8 cellular contexts compared by ENCODE assay signal in the genomic region with DNA sequence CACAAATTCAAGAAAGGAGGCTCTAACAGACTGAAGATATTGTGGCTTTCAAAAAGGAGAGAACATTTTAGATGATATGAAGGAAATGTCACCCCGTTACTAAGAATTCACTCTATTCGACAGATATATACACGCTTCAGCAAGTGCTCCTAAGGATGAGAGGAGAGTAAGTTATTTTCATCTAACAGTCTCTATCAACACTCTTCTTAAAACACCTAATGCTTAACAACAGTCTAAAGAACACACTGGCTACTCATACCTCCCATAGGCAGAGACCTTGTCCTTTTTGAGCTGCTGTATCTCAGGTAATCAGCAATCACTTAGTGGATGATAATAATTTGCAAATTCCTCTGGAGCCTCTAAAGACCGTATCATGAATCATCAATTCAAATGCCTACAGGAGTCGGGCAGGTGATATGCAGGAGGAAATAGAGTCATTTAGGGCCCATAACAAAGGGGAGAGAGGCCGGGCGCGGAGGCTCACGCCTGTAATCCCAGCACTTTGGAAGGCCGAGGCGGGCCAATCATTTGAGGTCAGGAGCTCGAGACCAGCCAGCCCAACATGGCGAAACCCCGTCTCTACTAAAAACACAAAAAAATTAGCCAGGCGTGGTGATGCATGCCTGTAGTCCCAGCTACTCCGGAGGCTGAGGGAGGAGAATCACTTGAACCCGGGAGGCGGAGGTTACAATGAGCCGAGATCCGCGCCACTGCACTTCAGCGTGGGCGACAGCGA. TPM values are rescaled to one million over a fixed set of nuclear protein-coding genes. Genes with fewer than 3 reads are reported as not detected.
DNase-seq lines count a peak whose midpoint lies in the region; ATAC-seq and TF ChIP-seq lines count a peak whose summit lies in the region.

No MANE protein-coding gene starts in this region.

- ATAC-seq in HG03342 (IDR thresholded peaks at IDR 0.05; ENCODE audit: unreplicated experiment) (peak; percentile 7), T-helper 17 cell (no peak)

- peaks cover 8% of the 10 kb centered on the region for H3K4me1 ChIP-seq in effector memory CD4-positive, alpha-beta T cell (ENCODE audit: control insufficient read depth, insufficient read depth, low read length, poor library complexity, severe bottlenecking)
- H3K4me1 ChIP-seq in muscle layer of colon (ENCODE audit: insufficient read depth, low read length) (peaks cover 28% of the 10 kb centered on the region), transverse colon (peaks cover 4 to 41% (median 26%) of the 10 kb centered on the region in 4 donors)

- DNase-seq in stimulated activated naive CD4-positive, alpha-beta T cell treated with Interleukin-2 at 50 U/mL for 16 hours (lab: John Stamatoyannopoulos, UW) = peak; percentile 19
- DNase-seq in stimulated activated naive CD4-positive, alpha-beta T cell (lab: John Stamatoyannopoulos, UW) = no peak
- DNase-seq in T-helper 17 cell = peak in 1 of 3 donors; percentile 8
- peak in 1 of 3 donors; percentile 0 for DNase-seq in effector memory CD4-positive, alpha-beta T cell
- DNase-seq in transverse colon = peak; percentile 40
- no peak for DNase-seq in HEK293T (ENCODE audit: extremely low spot score)

- H3K36me3 ChIP-seq in effector memory CD4-positive, alpha-beta T cell (ENCODE audit: control insufficient read depth, insufficient read depth, low read length) = no peaks in the 10 kb centered on the region
- no peaks in the 10 kb centered on the region for H3K36me3 ChIP-seq in muscle layer of colon (ENCODE audit: insufficient read depth, low read length)
- H3K36me3 ChIP-seq in transverse colon = no peaks in the 10 kb centered on the region

- TF ChIP-seq POLR2A in transverse colon (IDR thresholded peaks at IDR 0.05) = no peak

- peak overlapping the region; percentile 97 for H3K27ac Mint-ChIP-seq in T-helper 17 cell

- in situ Hi-C loops in transverse colon (cut with MboI; ENCODE audit: low pct_ligation_motif_present in 1 of 4, low pct_unique_long_range_greater_than_20kb in 1 of 4, low sequenced_read_pairs in 3 of 4) = loop anchor here in 1 of 4 donors (25.0 kb wide), 1 partner anchor 334 kb away; a partner anchor contains a TSS

- H3K36me3 Mint-ChIP-seq in T-helper 17 cell (ENCODE audit: low read depth) = peaks cover 5% of the 10 kb centered on the region

- H3K9me3 ChIP-seq in T-helper 17 cell (ENCODE audit: control insufficient read depth, low read length, poor library complexity, severe bottlenecking) (no peaks in the 10 kb centered on the region), muscle layer of colon (ENCODE audit: low read length) (no peaks in the 10 kb centered on the region), transverse colon (no peaks in the 10 kb centered on the region)
- no peaks in the 10 kb centered on the region for H3K9me3 ChIP-seq in effector memory CD4-positive, alpha-beta T cell (ENCODE audit: control insufficient read depth, low read length)

- H3K9ac ChIP-seq in muscle layer of colon (ENCODE audit: low read length) = peak overlapping the region; percentile 52

- no peak for TF ChIP-seq EP300 in transverse colon (IDR thresholded peaks at IDR 0.05; ENCODE audit: low read depth)

- H3K27me3 Mint-ChIP-seq in T-helper 17 cell = no peaks in the 10 kb centered on the region

- POLR2A ChIA-PET in HEK293T (lab: Yijun Ruan, JAX) = interaction anchor here (1.1 to 2.7 kb wide), 18 partner anchors 9 to 333 kb away, joined by 3 to 25 read pairs (median 6); a partner anchor contains a TSS

- no peak for TF ChIP-seq CTCF in transverse colon (IDR thresholded peaks at IDR 0.05)

- H3K27me3 ChIP-seq in effector memory CD4-positive, alpha-beta T cell (replicated peaks; ENCODE audit: control insufficient read depth, insufficient read depth, low read length, poor library complexity, severe bottlenecking) = no peaks in the 10 kb centered on the region
- no peaks in the 10 kb centered on the region for H3K27me3 ChIP-seq in muscle layer of colon (ENCODE audit: control insufficient read depth in 1 of 2, insufficient read depth in 2 of 2, low read length in 2 of 2)
- no peaks in the 10 kb centered on the region for H3K27me3 ChIP-seq in transverse colon

- H3K4me1 Mint-ChIP-seq in T-helper 17 cell = peaks cover 42% of the 10 kb centered on the region

- WGBS in transverse colon (ENCODE audit: low coverage in 1 of 2), 2 donors = 11 to 19% methylated on average over 8 to 24 of the region's 24 CpGs

- CTCF ChIA-PET in HEK293T (lab: Yijun Ruan, JAX) = interaction anchor here (0.9 kb wide), 1 partner anchor 8 kb away, joined by 4 read pairs; no protein-coding TSS in a partner anchor

- peak overlapping the region; percentile 100 for H3K4me3 Mint-ChIP-seq in T-helper 17 cell

- H3K4me3 ChIP-seq in effector memory CD4-positive, alpha-beta T cell (ENCODE audit: insufficient read depth, low read depth, low read length, poor library complexity, severe bottlenecking) = peak overlapping the region; percentile 94
- peak overlapping the region; percentile 66 to 91 for H3K4me3 ChIP-seq in muscle layer of colon (ENCODE audit: low read depth in 1 of 2, low read length in 2 of 2)
- peak overlapping the region; percentile 51 to 83 (median 70) for H3K4me3 ChIP-seq in transverse colon

- peak overlapping the region; percentile 89 for H3K27ac ChIP-seq in effector memory CD4-positive, alpha-beta T cell (ENCODE audit: insufficient read depth, low read length, poor library complexity, severe bottlenecking)
- peak overlapping the region; percentile 92 for H3K27ac ChIP-seq in muscle layer of colon (ENCODE audit: low read depth, low read length)
- peak overlapping the region; percentile 98 to 100 (median 98) for H3K27ac ChIP-seq in transverse colon

- intact Hi-C loops in transverse colon (cut with DNase I; ENCODE audit: low total_unique reads) = no loop called here

TF ChIP-seq in HEK293T, 16 proteins besides CTCF, POLR2A, EP300 and RAD21:
- TF ChIP-seq, protein P1, sequence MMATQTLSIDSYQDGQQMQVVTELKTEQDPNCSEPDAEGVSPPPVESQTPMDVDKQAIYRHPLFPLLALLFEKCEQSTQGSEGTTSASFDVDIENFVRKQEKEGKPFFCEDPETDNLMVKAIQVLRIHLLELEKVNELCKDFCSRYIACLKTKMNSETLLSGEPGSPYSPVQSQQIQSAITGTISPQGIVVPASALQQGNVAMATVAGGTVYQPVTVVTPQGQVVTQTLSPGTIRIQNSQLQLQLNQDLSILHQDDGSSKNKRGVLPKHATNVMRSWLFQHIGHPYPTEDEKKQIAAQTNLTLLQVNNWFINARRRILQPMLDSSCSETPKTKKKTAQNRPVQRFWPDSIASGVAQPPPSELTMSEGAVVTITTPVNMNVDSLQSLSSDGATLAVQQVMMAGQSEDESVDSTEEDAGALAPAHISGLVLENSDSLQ (IDR thresholded peaks at IDR 0.05) = no peak
- TF ChIP-seq BHLHE40 (IDR thresholded peaks at IDR 0.05; ENCODE audit: borderline replicate concordance) (no peak), CTBP1 (IDR thresholded peaks at IDR 0.05; ENCODE audit: borderline replicate concordance) (no peak), ARNT (IDR thresholded peaks at IDR 0.05) (no peak), SUZ12 (IDR thresholded peaks at IDR 0.05) (no peak), L3MBTL2 (conservative IDR thresholded peaks at IDR 0.05) (no peak), LEF1 (IDR thresholded peaks at IDR 0.05; ENCODE audit: borderline replicate concordance) (no peak), TARDBP (IDR thresholded peaks at IDR 0.05) (no peak), FOXA1 (IDR thresholded peaks at IDR 0.05) (no peak), SP1 (IDR thresholded peaks at IDR 0.05) (no peak), ELF4 (IDR thresholded peaks at IDR 0.05) (no peak), ZNF384 (IDR thresholded peaks at IDR 0.05) (no peak), FOXK2 (IDR thresholded peaks at IDR 0.05) (no peak), HDGF (IDR thresholded peaks at IDR 0.05; ENCODE audit: borderline replicate concordance) (no peak), FOXM1 (IDR thresholded peaks at IDR 0.05; ENCODE audit: borderline replicate concordance) (no peak)

RNA-seq across cellular contexts. Expression of a gene that starts 1.3 kb away (rescaled TPM):
- total RNA-seq in T-helper 17 cell (10 to 100 TPM in 1 of 2 donors, 1 to 10 TPM in 1; 7.9 to 10.1 TPM), transverse colon (10 to 100 TPM; 24.9 to 46.4 (median 28.8) TPM)

RNA-seq across cellular contexts. Expression of a gene that starts 45.2 kb away (rescaled TPM):
- total RNA-seq in T-helper 17 cell (100 to 1,000 TPM; 132 to 140 TPM), transverse colon (10 to 100 TPM; 25.3 to 96.9 (median 54.7) TPM)

Comparison
In these comparisons a context has a peak if more than half of its experiments do, and no peak if none do; other contexts are left out.
1. DNase-seq: peak in stimulated activated naive CD4-positive, alpha-beta T cell treated with Interleukin-2 at 50 U/mL for 16 hours (single experiment) and transverse colon (single experiment); none in stimulated activated naive CD4-positive, alpha-beta T cell (0 of 6) and HEK293T (single experiment).
2. Peak in every context shown above with its lines, with median percentiles within 50 percentile points of each other: H3K27ac ChIP-seq and H3K4me3 ChIP-seq.